In the genomic region with DNA sequence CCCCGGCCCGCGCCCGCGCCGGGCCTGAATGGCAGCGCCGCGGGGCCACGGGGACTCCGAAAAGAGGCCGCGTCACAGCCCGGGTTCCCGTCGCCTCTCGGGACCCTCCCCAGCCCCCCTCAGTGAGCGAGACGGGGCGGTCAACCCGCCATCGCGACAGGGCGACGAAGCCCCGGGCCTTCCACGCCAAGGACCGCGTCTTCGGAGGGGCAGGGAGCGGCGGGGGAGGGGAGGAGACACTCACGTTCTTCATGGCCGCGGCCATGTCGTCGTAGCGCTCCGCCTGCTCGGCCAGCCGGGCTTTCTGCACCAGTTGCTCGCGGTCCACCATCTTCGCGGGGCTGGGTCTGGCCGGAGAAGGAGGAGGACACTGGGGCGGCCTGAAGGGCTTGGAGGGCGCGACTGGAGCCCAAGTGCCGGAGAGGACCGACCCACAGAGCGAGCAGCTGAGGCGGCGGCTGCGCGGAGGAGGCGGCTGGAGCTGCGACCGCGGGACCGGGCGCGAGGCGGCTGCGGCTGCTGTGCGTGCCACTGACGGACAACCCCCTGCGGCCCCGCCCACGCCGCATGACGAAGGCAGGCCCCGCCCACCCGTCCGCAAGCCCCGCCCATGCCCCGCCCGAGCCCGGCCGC, we compare ENCODE assay signal across 7 cellular contexts. TPM values are rescaled to one million over a fixed set of nuclear protein-coding genes. Genes with fewer than 3 reads are reported as not detected.
DNase-seq lines count a peak whose midpoint lies in the region; ATAC-seq and TF ChIP-seq lines count a peak whose summit lies in the region.

TSS of gene YWHAG (minus strand) at position 514 of the 633 bp plus-strand sequence. CDS start at position 331, 183 bp downstream.

- TF ChIP-seq EP300 in sigmoid colon (IDR thresholded peaks at IDR 0.05): no peak

- H3K4me3 ChIP-seq in astrocyte of the spinal cord (ENCODE audit: low read depth, low read length): peak within 1 kb of the TSS; percentile 89
- H3K4me3 ChIP-seq in sigmoid colon: peak within 1 kb of the TSS; percentile 60 to 98 (median 82)

- ATAC-seq in GM18502 (IDR thresholded peaks at IDR 0.05; ENCODE audit: poor library complexity, unreplicated experiment) (peak; percentile 63), HG02678 (IDR thresholded peaks at IDR 0.05; ENCODE audit: unreplicated experiment) (peak; percentile 67)

- DNase-seq in NCI-H1105 treated with DMSO at 0.1 percent for 48 hours (lab: John Stamatoyannopoulos, UW) (peak; percentile 78), astrocyte of the spinal cord (ENCODE audit: low read depth, low spot score) (peak; percentile 88), hypothalamus (lab: John Stamatoyannopoulos, UW) (peak in 48 of 51 donors; percentile 62 to 100 (median 96)), sigmoid colon (peak; percentile 95)

- WGBS in sigmoid colon, 2 donors: 0 to 1% methylated on average over 80 of the region's 80 CpGs

- H3K27me3 ChIP-seq in sigmoid colon: no peaks in the 10 kb centered on the region

- no peaks in the 10 kb centered on the region for H3K9me3 ChIP-seq in sigmoid colon

- TF ChIP-seq POLR2A in sigmoid colon (IDR thresholded peaks at IDR 0.05): peak; percentile 97 to 98

- intact Hi-C loops in T-helper 2 cell treated with Interferon-gamma antibody and Interleukin-4, amounts not matched to agents 100 ng/mL and 5 ng/mL, for 36 hours (cut with micrococcal nuclease): loop anchor here (1.0 to 10.0 kb wide), 6 partner anchors 35 to 830 kb away; partner anchors contain the start of genes HSPB1 and STYXL1
- intact Hi-C loops in sigmoid colon (cut with DNase I): loop anchor here (1.0 to 5.0 kb wide), 4 partner anchors 34 to 181 kb away; no protein-coding TSS in a partner anchor

- in situ Hi-C loops in astrocyte of the spinal cord (cut with HindIII; ENCODE audit: low sequenced_read_pairs): no loop called here

- peaks cover 4 to 43% (median 43%) of the 10 kb centered on the region in 4 donors for H3K4me1 ChIP-seq in sigmoid colon

- TF ChIP-seq CTCF in astrocyte of the spinal cord (IDR thresholded peaks at IDR 0.05; ENCODE audit: low read depth, low read length): no peak
- TF ChIP-seq CTCF in sigmoid colon (IDR thresholded peaks at IDR 0.05): no peak

- peaks cover 0 to 9% (median 0%) of the 10 kb centered on the region in 4 donors for H3K36me3 ChIP-seq in sigmoid colon

- H3K27ac ChIP-seq in sigmoid colon: peak within 1 kb of the TSS; percentile 90 to 100 (median 98)

RNA-seq across cellular contexts. Expression of gene YWHAG, which starts in this region (rescaled TPM):
- 104 and 106 TPM in 2 replicates for total RNA-seq in T-helper 2 cell treated with Interferon-gamma antibody and Interleukin-4, amounts not matched to agents 100 ng/mL and 5 ng/mL, for 36 hours
- 10 to 100 TPM; 42.5 to 59.0 (median 52.3) TPM for total RNA-seq in sigmoid colon
- 10 to 100 TPM; 45.6 to 64.0 (median 62.4) TPM for polyA plus RNA-seq in sigmoid colon

Comparison
In these comparisons a context has a peak if more than half of its experiments do, and no peak if none do; other contexts are left out.
1. Peak in every context shown above with its lines: DNase-seq, ATAC-seq, H3K4me3 ChIP-seq and H3K27ac ChIP-seq.